In the genomic region with DNA sequence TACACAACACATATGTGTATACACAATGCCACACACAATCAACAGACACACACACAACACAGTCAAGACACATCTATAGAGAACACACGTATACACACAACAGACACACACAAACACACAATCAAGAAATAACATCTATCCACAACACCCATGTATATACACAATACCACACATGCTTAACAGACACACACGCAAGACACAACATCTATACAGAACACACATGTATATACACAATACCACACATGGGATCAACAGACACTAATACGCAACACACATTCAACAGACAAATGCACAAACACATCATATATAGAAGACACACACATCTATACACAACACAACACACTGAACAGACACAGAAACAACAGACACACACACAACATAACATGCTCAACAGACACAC, we compare ENCODE assay signal across 20 cellular contexts.
DNase-seq lines count a peak whose midpoint lies in the region; ATAC-seq, FAIRE-seq and TF ChIP-seq lines count a peak whose summit lies in the region.
"Had no signal": no experiment of that assay in that cellular context is flagged by ENCODE, and none has a peak within 500 bp of the region (broad histone marks: within the 10 kb centered on the region; RNA-seq: fewer than 3 reads in every experiment).

No MANE protein-coding gene starts in this region.

- POLR2A ChIA-PET in activated CD4-positive, alpha-beta T cell treated with anti-CD3 and anti-CD28 coated beads, Interleukin-2, amount 10 ng/mL, durations not matched to agents 7 days and 5 days (lab: Charles Lee): no interaction called here
- POLR2A ChIA-PET in WTC11 (lab: Charles Lee): no interaction called here

- no peaks in the 10 kb centered on the region for H3K36me3 Mint-ChIP-seq in activated CD4-positive, alpha-beta T cell treated with anti-CD3 and anti-CD28 coated beads, Interleukin-2, amount 10 ng/mL, durations not matched to agents 24 days and 14 days (ENCODE audit: low read depth)
- H3K36me3 Mint-ChIP-seq in activated CD4-positive, alpha-beta T cell treated with anti-CD3 and anti-CD28 coated beads, Interleukin-2, amount 10 ng/mL, durations not matched to agents 7 days and 5 days (ENCODE audit: low read depth): no peaks in the 10 kb centered on the region
- H3K36me3 Mint-ChIP-seq in WTC11: no peaks in the 10 kb centered on the region
- H3K36me3 Mint-ChIP-seq: CD4-positive, CD25-positive, alpha-beta regulatory T cell; CD8-positive, alpha-beta T cell had no signal

- WGBS in aorta, 2 donors: 64 to 83% methylated on average over 3 of the region's 3 CpGs

- H3K4me3 ChIP-seq in aorta (ENCODE audit: low read length in 2 of 2): no peak overlapping the region
- H3K4me3 ChIP-seq: BLaER1 had no signal

- no peaks in the 10 kb centered on the region for H3K27me3 ChIP-seq in aorta (ENCODE audit: control insufficient read depth in 1 of 2, insufficient read depth in 2 of 2, low read length in 1 of 2)
- H3K27me3 ChIP-seq: BLaER1 had no signal

- TF ChIP-seq CTCF in WTC11 (IDR thresholded peaks at IDR 0.05): no peak

- no peaks in the 10 kb centered on the region for H3K9me3 Mint-ChIP-seq in activated CD4-positive, alpha-beta T cell treated with anti-CD3 and anti-CD28 coated beads, Interleukin-2, amount 10 ng/mL, durations not matched to agents 24 days and 14 days
- peaks cover 2% of the 10 kb centered on the region for H3K9me3 Mint-ChIP-seq in activated CD4-positive, alpha-beta T cell treated with anti-CD3 and anti-CD28 coated beads, Interleukin-2, amount 10 ng/mL, durations not matched to agents 7 days and 5 days
- H3K9me3 Mint-ChIP-seq in WTC11: peaks cover 4% of the 10 kb centered on the region
- H3K9me3 Mint-ChIP-seq: CD8-positive, alpha-beta T cell had no signal

- H3K27ac ChIP-seq in aorta (ENCODE audit: low read depth in 1 of 2, low read length in 2 of 2): no peak overlapping the region
- H3K27ac ChIP-seq: 22Rv1, BLaER1, C4-2B had no signal

- peak; percentile 69 for FAIRE-seq in HTR-8/SVneo (lab: Jason Lieb, UNC)
- FAIRE-seq: A204.1, G401.6, GM12892 had no signal

- H3K4me1 Mint-ChIP-seq in activated CD4-positive, alpha-beta T cell treated with anti-CD3 and anti-CD28 coated beads, Interleukin-2, amount 10 ng/mL, durations not matched to agents 24 days and 14 days: no peaks in the 10 kb centered on the region
- no peaks in the 10 kb centered on the region for H3K4me1 Mint-ChIP-seq in activated CD4-positive, alpha-beta T cell treated with anti-CD3 and anti-CD28 coated beads, Interleukin-2, amount 10 ng/mL, durations not matched to agents 7 days and 5 days
- H3K4me1 Mint-ChIP-seq in WTC11: peaks cover 12% of the 10 kb centered on the region
- H3K4me1 Mint-ChIP-seq: B cell; CD4-positive, CD25-positive, alpha-beta regulatory T cell had no signal

- CTCF ChIA-PET in activated CD4-positive, alpha-beta T cell treated with anti-CD3 and anti-CD28 coated beads, Interleukin-2, amount 10 ng/mL, durations not matched to agents 7 days and 5 days (lab: Charles Lee): no interaction called here
- CTCF ChIA-PET in WTC11 (lab: Charles Lee): no interaction called here

- no peaks in the 10 kb centered on the region for H3K4me1 ChIP-seq in aorta (ENCODE audit: control insufficient read depth in 1 of 2, insufficient read depth in 2 of 2, low read length in 2 of 2)
- H3K4me1 ChIP-seq: BLaER1, Caco-2 had no signal

- no peaks in the 10 kb centered on the region for H3K27me3 Mint-ChIP-seq in activated CD4-positive, alpha-beta T cell treated with anti-CD3 and anti-CD28 coated beads, Interleukin-2, amount 10 ng/mL, durations not matched to agents 24 days and 14 days
- no peaks in the 10 kb centered on the region for H3K27me3 Mint-ChIP-seq in activated CD4-positive, alpha-beta T cell treated with anti-CD3 and anti-CD28 coated beads, Interleukin-2, amount 10 ng/mL, durations not matched to agents 7 days and 5 days
- H3K27me3 Mint-ChIP-seq in WTC11 (ENCODE audit: low read depth): no peaks in the 10 kb centered on the region
- H3K27me3 Mint-ChIP-seq: B cell; CD4-positive, CD25-positive, alpha-beta regulatory T cell had no signal

- H3K36me3 ChIP-seq in aorta (ENCODE audit: control insufficient read depth in 1 of 2, insufficient read depth in 2 of 2, low read length in 1 of 2): no peaks in the 10 kb centered on the region
- H3K36me3 ChIP-seq: BLaER1 had no signal

- no peaks in the 10 kb centered on the region for H3K9me3 ChIP-seq in aorta (ENCODE audit: control insufficient read depth, low read length)
- H3K9me3 ChIP-seq: BLaER1, Caco-2 had no signal

- H3K4me3 Mint-ChIP-seq in activated CD4-positive, alpha-beta T cell treated with anti-CD3 and anti-CD28 coated beads, Interleukin-2, amount 10 ng/mL, durations not matched to agents 24 days and 14 days: no peak overlapping the region
- no peak overlapping the region for H3K4me3 Mint-ChIP-seq in activated CD4-positive, alpha-beta T cell treated with anti-CD3 and anti-CD28 coated beads, Interleukin-2, amount 10 ng/mL, durations not matched to agents 7 days and 5 days
- H3K4me3 Mint-ChIP-seq in WTC11: no peak overlapping the region
- H3K4me3 Mint-ChIP-seq: B cell; CD4-positive, CD25-positive, alpha-beta regulatory T cell; CD8-positive, alpha-beta T cell had no signal

- DNase-seq in activated CD4-positive, alpha-beta T cell treated with anti-CD3 and anti-CD28 coated beads, Interleukin-2, amount 10 ng/mL, durations not matched to agents 24 days and 14 days: peak; percentile 3
- DNase-seq in activated CD4-positive, alpha-beta T cell treated with anti-CD3 and anti-CD28 coated beads, Interleukin-2, amount 10 ng/mL, durations not matched to agents 7 days and 5 days: no peak
- DNase-seq in HTR-8/SVneo (ENCODE audit: insufficient read length, low spot score) (no peak), WTC11 (ENCODE audit: low spot score) (no peak), aorta (no peak), NCI-H345 treated with DMSO at 0.1 percent for 48 hours (lab: John Stamatoyannopoulos, UW; ENCODE audit: unreplicated experiment) (no peak)
- DNase-seq: Caco-2; CD4-positive, CD25-positive, alpha-beta regulatory T cell; CD8-positive, alpha-beta T cell; DMS153; DND-41; GOT3; H7 had no signal

- no peak overlapping the region for H3K27ac Mint-ChIP-seq in activated CD4-positive, alpha-beta T cell treated with anti-CD3 and anti-CD28 coated beads, Interleukin-2, amount 10 ng/mL, durations not matched to agents 24 days and 14 days
- no peak overlapping the region for H3K27ac Mint-ChIP-seq in activated CD4-positive, alpha-beta T cell treated with anti-CD3 and anti-CD28 coated beads, Interleukin-2, amount 10 ng/mL, durations not matched to agents 7 days and 5 days
- no peak overlapping the region for H3K27ac Mint-ChIP-seq in WTC11
- H3K27ac Mint-ChIP-seq: B cell; CD4-positive, CD25-positive, alpha-beta regulatory T cell; CD8-positive, alpha-beta T cell had no signal

- intact Hi-C loops in activated CD4-positive, alpha-beta T cell treated with anti-CD3 and anti-CD28 coated beads, Interleukin-2, amount 10 ng/mL, durations not matched to agents 24 days and 14 days (cut with micrococcal nuclease): no loop called here
- intact Hi-C loops in aorta (cut with DNase I): no loop called here

- ATAC-seq in WTC11: no peak
- no peak for ATAC-seq in aorta (ENCODE audit: low FRiP score)
- ATAC-seq: CD8-positive, alpha-beta T cell had no signal

TF ChIP-seq in WTC11, 78 proteins besides CTCF, POLR2A, EP300 and RAD21:
- TF ChIP-seq, protein P1, sequence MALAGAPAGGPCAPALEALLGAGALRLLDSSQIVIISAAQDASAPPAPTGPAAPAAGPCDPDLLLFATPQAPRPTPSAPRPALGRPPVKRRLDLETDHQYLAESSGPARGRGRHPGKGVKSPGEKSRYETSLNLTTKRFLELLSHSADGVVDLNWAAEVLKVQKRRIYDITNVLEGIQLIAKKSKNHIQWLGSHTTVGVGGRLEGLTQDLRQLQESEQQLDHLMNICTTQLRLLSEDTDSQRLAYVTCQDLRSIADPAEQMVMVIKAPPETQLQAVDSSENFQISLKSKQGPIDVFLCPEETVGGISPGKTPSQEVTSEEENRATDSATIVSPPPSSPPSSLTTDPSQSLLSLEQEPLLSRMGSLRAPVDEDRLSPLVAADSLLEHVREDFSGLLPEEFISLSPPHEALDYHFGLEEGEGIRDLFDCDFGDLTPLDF (CRISPR knock-in tag; IDR thresholded peaks at IDR 0.05): no peak
- TF ChIP-seq ATF1 (CRISPR knock-in tag; IDR thresholded peaks at IDR 0.05) (no peak), NFE2L1 (CRISPR knock-in tag; IDR thresholded peaks at IDR 0.05) (0 out of 2 replicates have a peak, but pooled peaks have one; percentile 28)
- TF ChIP-seq, protein P2, sequence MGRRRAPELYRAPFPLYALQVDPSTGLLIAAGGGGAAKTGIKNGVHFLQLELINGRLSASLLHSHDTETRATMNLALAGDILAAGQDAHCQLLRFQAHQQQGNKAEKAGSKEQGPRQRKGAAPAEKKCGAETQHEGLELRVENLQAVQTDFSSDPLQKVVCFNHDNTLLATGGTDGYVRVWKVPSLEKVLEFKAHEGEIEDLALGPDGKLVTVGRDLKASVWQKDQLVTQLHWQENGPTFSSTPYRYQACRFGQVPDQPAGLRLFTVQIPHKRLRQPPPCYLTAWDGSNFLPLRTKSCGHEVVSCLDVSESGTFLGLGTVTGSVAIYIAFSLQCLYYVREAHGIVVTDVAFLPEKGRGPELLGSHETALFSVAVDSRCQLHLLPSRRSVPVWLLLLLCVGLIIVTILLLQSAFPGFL (CRISPR knock-in tag; IDR thresholded peaks at IDR 0.05; ENCODE audit: borderline replicate concordance): no peak
- TF ChIP-seq, protein P3, sequence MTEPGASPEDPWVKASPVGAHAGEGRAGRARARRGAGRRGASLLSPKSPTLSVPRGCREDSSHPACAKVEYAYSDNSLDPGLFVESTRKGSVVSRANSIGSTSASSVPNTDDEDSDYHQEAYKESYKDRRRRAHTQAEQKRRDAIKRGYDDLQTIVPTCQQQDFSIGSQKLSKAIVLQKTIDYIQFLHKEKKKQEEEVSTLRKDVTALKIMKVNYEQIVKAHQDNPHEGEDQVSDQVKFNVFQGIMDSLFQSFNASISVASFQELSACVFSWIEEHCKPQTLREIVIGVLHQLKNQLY (CRISPR knock-in tag; IDR thresholded peaks at IDR 0.05): no peak
TF ChIP-seq in WTC11: peak in this region for 1.
